ENCODE assay signal across 21 cellular contexts in the genomic region with DNA sequence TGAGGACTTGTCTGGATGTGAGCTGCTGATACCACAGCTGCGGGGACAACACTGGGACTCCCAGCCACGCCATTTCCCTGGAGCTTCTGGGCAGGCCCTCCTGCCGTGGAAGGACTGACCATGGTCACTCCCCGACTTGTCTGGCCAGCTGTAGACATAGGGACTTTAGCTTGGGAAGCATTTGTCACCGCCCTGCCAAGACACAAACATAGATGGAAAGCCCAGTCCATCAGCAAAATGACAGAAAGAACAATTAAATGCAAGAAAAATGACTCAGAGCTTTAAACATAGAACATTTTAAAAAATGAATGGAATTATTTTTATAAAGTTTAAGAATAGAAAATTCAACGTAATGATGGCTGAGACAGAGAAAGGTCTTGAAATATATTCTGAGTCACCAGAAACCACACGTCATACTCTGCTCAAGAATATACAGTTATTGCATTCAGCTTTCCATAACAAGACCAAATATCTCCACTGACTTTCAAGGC.
DNase-seq lines count a peak whose midpoint lies in the region; ATAC-seq and TF ChIP-seq lines count a peak whose summit lies in the region.
"Had no signal": no experiment of that assay in that cellular context is flagged by ENCODE, and none has a peak within 500 bp of the region (broad histone marks: within the 10 kb centered on the region; RNA-seq: fewer than 3 reads in every experiment).

No MANE protein-coding gene starts in this region.

- H3K9ac ChIP-seq in skeletal muscle satellite cell (ENCODE audit: low read depth, low read length) (peak overlapping the region; percentile 42), H9 (ENCODE audit: extremely low read depth, insufficient read length, low read length) (no peak overlapping the region)

- DNase-seq in EL (peak; percentile 78), amniotic epithelial cell (ENCODE audit: low read depth) (peak; percentile 68), fibroblast of mammary gland (ENCODE audit: low read depth) (peak; percentile 69), H9 (no peak), SKM-1 treated with dmso at 0.1 percent for 144 hours (lab: John Stamatoyannopoulos, UW; ENCODE audit: unreplicated experiment) (no peak)
- DNase-seq: activated CD4-positive, alpha-beta T cell treated with anti-CD3 and anti-CD28 coated beads, Interleukin-2, amount 10 ng/mL, durations not matched to agents 24 days and 14 days; activated naive CD8-positive, alpha-beta T cell treated with anti-CD3 and anti-CD28 coated beads, Interleukin-2, amount 50 U/mL, for 24 hours; activated T-cell treated with anti-CD3 and anti-CD28 coated beads, Interleukin-2, amount 50 U/mL, for 48 hours; CD4-positive, alpha-beta memory T cell; effector CD8-positive, alpha-beta T cell; GDM1; KBM-7; kidney glomerular epithelial cell; NCI-H1417 treated with DMSO at 0.1 percent for 48 hours; NCI-H345; stimulated activated CD4-positive, alpha-beta T cell treated with anti-CD3 and anti-CD28 coated beads, Interleukin-2, amount 100 ng/mL, for 48 hours; T-helper 2 cell had no signal

- ATAC-seq in HG03095 (IDR thresholded peaks at IDR 0.05; ENCODE audit: unreplicated experiment) (no peak), GM18511 (IDR thresholded peaks at IDR 0.05; ENCODE audit: unreplicated experiment) (no peak)
- ATAC-seq: activated naive CD8-positive, alpha-beta T cell treated with anti-CD3 and anti-CD28 coated beads, Interleukin-2, amount 50 U/mL, for 24 hours; Panc1 had no signal

- no peak overlapping the region for H2BK20ac ChIP-seq in H9 (ENCODE audit: low read depth, low read length, poor library complexity, severe bottlenecking)

- H3K4me3 ChIP-seq in fibroblast of mammary gland (ENCODE audit: control insufficient read depth, low read depth, low read length) = no peak overlapping the region
- peak overlapping the region; percentile 1 for H3K4me3 ChIP-seq in skeletal muscle satellite cell (ENCODE audit: low read length)

- H3K27ac ChIP-seq in H9 (ENCODE audit: insufficient read length, low read depth, low read length) = no peak overlapping the region

- no peak overlapping the region for H2AFZ ChIP-seq in H9 (ENCODE audit: low read length)

- H3K14ac ChIP-seq in H9 (ENCODE audit: insufficient read depth, low read length) = no peak overlapping the region

- no peak overlapping the region for H4K91ac ChIP-seq in H9 (ENCODE audit: insufficient read length, low read depth, low read length)

- no peaks in the 10 kb centered on the region for H4K20me1 ChIP-seq in H9 (ENCODE audit: control insufficient read depth, insufficient read depth, insufficient read length)

- no peaks in the 10 kb centered on the region for H3K27me3 ChIP-seq in skeletal muscle satellite cell (ENCODE audit: control insufficient read depth, insufficient read depth, low read length)
- no peaks in the 10 kb centered on the region for H3K27me3 ChIP-seq in H9 (ENCODE audit: insufficient read depth, low read length)

- H3K36me3 Mint-ChIP-seq in H9 (ENCODE audit: insufficient read depth in 1 of 3, low read depth in 3 of 3) = peaks cover 14 to 47% (median 29%) of the 10 kb centered on the region in 3 experiments
- H3K36me3 Mint-ChIP-seq: CD4-positive, alpha-beta memory T cell had no signal

- H3K27ac Mint-ChIP-seq in H9 = peak overlapping the region in 1 of 3 experiments; percentile 35; a peak in 1 of 7 replicates
- H3K27ac Mint-ChIP-seq: activated CD4-positive, alpha-beta T cell treated with anti-CD3 and anti-CD28 coated beads, Interleukin-2, amount 10 ng/mL, durations not matched to agents 24 days and 14 days; activated naive CD8-positive, alpha-beta T cell treated with anti-CD3 and anti-CD28 coated beads, Interleukin-2, amount 50 U/mL, for 24 hours; CD4-positive, alpha-beta memory T cell had no signal

- H3K9me3 ChIP-seq in skeletal muscle satellite cell (replicated peaks; ENCODE audit: low read length) = no peaks in the 10 kb centered on the region
- no peaks in the 10 kb centered on the region for H3K9me3 ChIP-seq in H9 (ENCODE audit: control insufficient read depth, low read depth, low read length)

- H3K4ac ChIP-seq in H9 (ENCODE audit: low read depth, low read length) = no peak overlapping the region

- H2BK12ac ChIP-seq in H9 (ENCODE audit: insufficient read length, low read depth, low read length) = no peak overlapping the region

- peaks cover 32% of the 10 kb centered on the region for H3K4me1 ChIP-seq in skeletal muscle satellite cell (ENCODE audit: control insufficient read depth, insufficient read depth, low read length)
- H3K4me1 ChIP-seq in H9 (ENCODE audit: insufficient read depth, low read length) = no peaks in the 10 kb centered on the region; the same call in 1 of the 2 replicates

- H3K23me2 ChIP-seq in H9 (ENCODE audit: insufficient read length, low read depth, low read length, poor library complexity, severe bottlenecking) = no peaks in the 10 kb centered on the region

- H3K27me3 Mint-ChIP-seq in H9 (ENCODE audit: low read depth) = no peaks in the 10 kb centered on the region
- H3K27me3 Mint-ChIP-seq: activated CD4-positive, alpha-beta T cell treated with anti-CD3 and anti-CD28 coated beads, Interleukin-2, amount 10 ng/mL, durations not matched to agents 24 days and 14 days; activated naive CD8-positive, alpha-beta T cell treated with anti-CD3 and anti-CD28 coated beads, Interleukin-2, amount 50 U/mL, for 24 hours had no signal

- H4K5ac ChIP-seq in H9 (ENCODE audit: insufficient read length, low read depth, low read length) = no peak overlapping the region

- H3K79me1 ChIP-seq in H9 (ENCODE audit: insufficient read depth, low read depth, low read length, poor library complexity, severe bottlenecking) = no peaks in the 10 kb centered on the region

- no peak overlapping the region for H3K23ac ChIP-seq in H9 (ENCODE audit: insufficient read length, low read depth, low read length)

- 100% methylated on average over 1 of the region's 7 CpGs for WGBS in H9 (ENCODE audit: extremely low coverage, insufficient read length, low lambda C conversion rate)

- H3K36me3 ChIP-seq in skeletal muscle satellite cell (ENCODE audit: insufficient read depth, low read length) = peaks cover 61% of the 10 kb centered on the region

- no peaks in the 10 kb centered on the region for H3K9me3 Mint-ChIP-seq in H9
- H3K9me3 Mint-ChIP-seq: activated CD4-positive, alpha-beta T cell treated with anti-CD3 and anti-CD28 coated beads, Interleukin-2, amount 10 ng/mL, durations not matched to agents 24 days and 14 days; activated naive CD8-positive, alpha-beta T cell treated with anti-CD3 and anti-CD28 coated beads, Interleukin-2, amount 50 U/mL, for 24 hours; CD4-positive, alpha-beta memory T cell had no signal

- no peak overlapping the region for H4K8ac ChIP-seq in H9 (replicated peaks; ENCODE audit: insufficient read length, low read depth, low read length)

- no peak overlapping the region for H3T11ph ChIP-seq in H9 (ENCODE audit: low read length)

- no peak overlapping the region for H2BK5ac ChIP-seq in H9 (ENCODE audit: insufficient read length, low read length)

- no peaks in the 10 kb centered on the region for H3K79me2 ChIP-seq in H9 (ENCODE audit: insufficient read depth, low read length)

- TF ChIP-seq CTCF in fibroblast of mammary gland (conservative IDR thresholded peaks at IDR 0.05; ENCODE audit: control insufficient read depth, insufficient read depth, low read depth, low read length) (no peak), H9 (conservative IDR thresholded peaks at IDR 0.05) (no peak)

- no peak overlapping the region for H2BK120ac ChIP-seq in H9 (ENCODE audit: low read depth, low read length, poor library complexity, severe bottlenecking)

- H3K4me3 Mint-ChIP-seq in H9 = no peak overlapping the region
- H3K4me3 Mint-ChIP-seq: activated CD4-positive, alpha-beta T cell treated with anti-CD3 and anti-CD28 coated beads, Interleukin-2, amount 10 ng/mL, durations not matched to agents 24 days and 14 days; activated naive CD8-positive, alpha-beta T cell treated with anti-CD3 and anti-CD28 coated beads, Interleukin-2, amount 50 U/mL, for 24 hours; CD4-positive, alpha-beta memory T cell had no signal

- H3K56ac ChIP-seq in H9 (ENCODE audit: insufficient read length, low read depth, low read length) = no peak overlapping the region

- no peak overlapping the region for H2BK15ac ChIP-seq in H9 (ENCODE audit: low read depth, low read length)

- H3K18ac ChIP-seq in H9 (ENCODE audit: insufficient read length, low read depth, low read length) = no peak overlapping the region

- H3K4me1 Mint-ChIP-seq in H9 = peaks cover 10% of the 10 kb centered on the region in 2 experiments
- H3K4me1 Mint-ChIP-seq: CD4-positive, alpha-beta memory T cell had no signal

- no peak overlapping the region for H2AK5ac ChIP-seq in H9 (ENCODE audit: insufficient read length, low read length)

- H3K4me2 ChIP-seq in skeletal muscle satellite cell (ENCODE audit: low read length) (peak overlapping the region; percentile 20), H9 (ENCODE audit: insufficient read depth, insufficient read length, low read length) (no peak overlapping the region)

Comparison
In these comparisons a context has a peak if more than half of its experiments do, and no peak if none do; other contexts are left out.
1. DNase-seq: peak in EL (single experiment), amniotic epithelial cell (single experiment) and fibroblast of mammary gland (single experiment); none in H9 (single experiment) and SKM-1 treated with dmso at 0.1 percent for 144 hours (single experiment).